In the genomic region with DNA sequence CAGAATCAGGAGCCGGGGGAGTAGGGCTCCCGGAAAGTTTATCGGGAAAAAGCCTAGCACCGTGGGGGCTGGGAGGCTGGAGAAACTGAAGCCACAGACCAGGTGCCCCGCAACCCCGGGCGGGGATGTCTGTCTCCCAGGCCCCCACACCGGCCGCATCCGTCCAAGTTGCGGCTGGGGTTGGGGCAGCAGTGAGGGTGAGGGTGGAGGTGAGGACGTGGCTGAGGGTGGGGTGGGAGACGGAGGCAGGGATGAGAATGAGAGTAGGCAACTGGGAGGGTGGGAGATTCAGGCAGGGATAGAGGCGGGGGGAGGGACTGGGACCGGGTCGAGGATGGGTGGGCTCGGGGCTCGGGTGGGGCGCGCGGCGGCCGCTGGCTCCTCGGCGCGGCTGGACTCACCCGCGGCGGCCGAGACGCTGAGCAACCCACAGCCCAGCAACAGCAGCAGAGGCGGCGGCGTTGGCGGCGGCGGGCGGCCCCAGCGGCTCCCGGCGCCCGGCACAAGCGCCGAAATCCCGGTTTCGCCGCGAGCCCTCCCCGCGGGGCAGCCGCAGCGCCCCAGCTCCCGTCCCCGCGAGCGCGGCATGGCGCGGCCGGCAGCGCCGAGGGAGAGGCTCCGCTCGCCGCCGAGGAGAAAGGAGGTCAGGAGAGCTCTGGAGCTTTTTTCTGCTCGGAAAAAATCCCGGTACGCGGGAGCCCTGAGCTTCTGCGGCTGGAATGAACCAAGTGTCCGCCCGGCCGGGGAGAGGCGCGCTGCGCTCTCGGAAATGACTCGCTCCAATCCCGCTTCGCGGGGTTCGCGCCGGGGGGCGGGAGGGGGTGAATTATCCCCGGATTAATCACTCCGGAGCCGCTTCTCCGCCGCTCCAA, we compare ENCODE assay signal across 8 cellular contexts. TPM values are rescaled to one million over a fixed set of nuclear protein-coding genes. Genes with fewer than 3 reads are reported as not detected.
DNase-seq lines count a peak whose midpoint lies in the region; ATAC-seq and TF ChIP-seq lines count a peak whose summit lies in the region.

A gene (minus strand): TSS at position 721 of the 872 bp plus-strand sequence. CDS start 133 bp downstream, at position 588.

- H3K27ac ChIP-seq in dorsolateral prefrontal cortex = peak within 1 kb of the TSS; percentile 13 to 97 (median 88)

- DNase-seq in DMS153 (lab: John Stamatoyannopoulos, UW) (peak; percentile 55), NCI-H2227 (lab: John Stamatoyannopoulos, UW; ENCODE audit: unreplicated experiment) (peak; percentile 83), dorsolateral prefrontal cortex (peak; percentile 75 to 93 (median 86)), mesothelial cell of epicardium (ENCODE audit: low spot score in 2 of 2, unreplicated experiment in 2 of 2) (peak in 1 of 2 experiments; percentile 63), GF-D8 (lab: John Stamatoyannopoulos, UW) (no peak), SHP77 (lab: John Stamatoyannopoulos, UW) (no peak), NCI-H1048 (lab: John Stamatoyannopoulos, UW) (no peak)

- ATAC-seq in HG02840 (IDR thresholded peaks at IDR 0.05; ENCODE audit: low FRiP score, unreplicated experiment) = no peak

- H3K4me3 ChIP-seq in dorsolateral prefrontal cortex = peak within 1 kb of the TSS; percentile 42 to 81 (median 69)

- intact Hi-C loops in dorsolateral prefrontal cortex (cut with DNase I) = loop anchor here (5.0 to 10.0 kb wide), 9 partner anchors 100 to 580 kb away; no protein-coding TSS in a partner anchor

- peaks cover 0 to 3% (median 0%) of the 10 kb centered on the region in 45 donors for H3K27me3 ChIP-seq in dorsolateral prefrontal cortex

- no peak within 1 kb of the TSS for H3K27ac Mint-ChIP-seq in mesothelial cell of epicardium

- TF ChIP-seq CTCF in dorsolateral prefrontal cortex (IDR thresholded peaks at IDR 0.05 in 54 of 56, conservative IDR thresholded peaks at IDR 0.05 in 2 of 56; ENCODE audit: low read depth in 1 of 56, partially characterized antibody in 56 of 56) (peak in 38 of 56 donors; percentile 9 to 57 (median 27)), mesothelial cell of epicardium (IDR thresholded peaks at IDR 0.05; ENCODE audit: unreplicated experiment) (no peak)

- H3K27me3 Mint-ChIP-seq in mesothelial cell of epicardium (ENCODE audit: low read depth) = peaks cover 97% of the 10 kb centered on the region

- peak within 1 kb of the TSS; percentile 53 for H3K4me3 Mint-ChIP-seq in mesothelial cell of epicardium

- peaks cover 17% of the 10 kb centered on the region for H3K4me1 Mint-ChIP-seq in mesothelial cell of epicardium

- H3K9me3 Mint-ChIP-seq in mesothelial cell of epicardium = no peaks in the 10 kb centered on the region

- no peaks in the 10 kb centered on the region for H3K36me3 Mint-ChIP-seq in mesothelial cell of epicardium

RNA-seq across cellular contexts. Expression of the gene that starts here (rescaled TPM):
- total RNA-seq in dorsolateral prefrontal cortex = 10 to 100 TPM; 13.2 to 37.8 (median 23.1) TPM
- 1.1 to 1.9 TPM (median 1.2 TPM) in 3 replicates for total RNA-seq in mesothelial cell of epicardium

Comparison
In these comparisons a context has a peak if more than half of its experiments do, and no peak if none do; other contexts are left out.
1. DNase-seq: peak in DMS153 (single experiment), NCI-H2227 (single experiment) and dorsolateral prefrontal cortex (10 of 10); none in GF-D8 (single experiment), SHP77 (0 of 2) and NCI-H1048 (single experiment).